19 cellular contexts compared by ENCODE assay signal in genomic region chr1:159919236-159919865, GRCh38. TPM values are rescaled to one million over a fixed set of nuclear protein-coding genes. Genes with fewer than 3 reads are reported as not detected.
DNase-seq lines count a peak whose midpoint lies in the region; ATAC-seq and TF ChIP-seq lines count a peak whose summit lies in the region.
"Had no signal": no experiment of that assay in that cellular context is flagged by ENCODE, and none has a peak within 500 bp of the region (broad histone marks: within the 10 kb centered on the region; RNA-seq: fewer than 3 reads in every experiment).

No MANE protein-coding gene starts in this region.

- H3K27me3 Mint-ChIP-seq in memory B cell: no peaks in the 10 kb centered on the region

- peaks cover 62% of the 10 kb centered on the region for H3K36me3 ChIP-seq in RWPE2 (ENCODE audit: low read depth)
- H3K36me3 ChIP-seq in upper lobe of left lung: peaks cover 21 to 58% (median 48%) of the 10 kb centered on the region in 4 donors

- H3K9me3 Mint-ChIP-seq in memory B cell: no peaks in the 10 kb centered on the region
- H3K9me3 Mint-ChIP-seq: activated T-helper 2 cell treated with anti-CD3 and anti-CD28 coated beads, Interferon-gamma antibody, Interleukin-2, Interleukin-4, amounts not matched to agents 10 μg/mL and 5 μg/mL and 100 μg/mL, durations not matched to agents 14 hours and 24 hours and 36 hours had no signal

- WGBS in upper lobe of left lung, 2 donors: 94 to 95% methylated on average over 10 of the region's 10 CpGs

- TF ChIP-seq EP300 in upper lobe of left lung (IDR thresholded peaks at IDR 0.05): no peak

- DNase-seq in left cardiac atrium: peak; percentile 3
- no peak for DNase-seq in Right ventricle myocardium inferior (ENCODE audit: missing footprints)
- no peak for DNase-seq in RWPE2 (ENCODE audit: low spot score)
- no peak for DNase-seq in memory B cell (ENCODE audit: low spot score in 2 of 2)
- no peak for DNase-seq in upper lobe of left lung
- no peak for DNase-seq in posterior vena cava (ENCODE audit: low spot score)
- DNase-seq in HUDEP-2 (lab: John Stamatoyannopoulos, UW; ENCODE audit: unreplicated experiment in 76 of 76): no peak
- no peak for DNase-seq in iPS-NIHi7 (ENCODE audit: extremely low spot score)
- DNase-seq: DMS 273 treated with DMSO at 0.1 percent for 48 hours; glutamatergic neuron; islet precursor cell; KBM-7; midbrain; NK-92 treated with Interleukin-12 subunit alpha and Interleukin-12 subunit beta, amount 100 ng/mL, for 24 hours; SHP77 treated with DMSO at 0.1 percent for 48 hours; T1000 had no signal

- intact Hi-C loops in left cardiac atrium (cut with DNase I) (no loop called here), Right ventricle myocardium inferior (cut with DNase I) (no loop called here), posterior vena cava (cut with DNase I) (no loop called here)

- peaks cover 34% of the 10 kb centered on the region for H3K36me3 Mint-ChIP-seq in memory B cell

- peaks cover 52% of the 10 kb centered on the region for H3K4me1 Mint-ChIP-seq in memory B cell

- peaks cover 31% of the 10 kb centered on the region for H3K4me1 ChIP-seq in RWPE2 (ENCODE audit: insufficient read depth, poor library complexity, severe bottlenecking)
- peaks cover 70 to 95% (median 87%) of the 10 kb centered on the region in 4 donors for H3K4me1 ChIP-seq in upper lobe of left lung

- no peak for ATAC-seq in left cardiac atrium
- no peak for ATAC-seq in Right ventricle myocardium inferior
- ATAC-seq in RWPE2 (ENCODE audit: low read depth): no peak
- ATAC-seq in memory B cell (ENCODE audit: low read depth): no peak
- no peak for ATAC-seq in upper lobe of left lung (ENCODE audit: low FRiP score in 2 of 2)

- H3K27me3 ChIP-seq in RWPE2 (ENCODE audit: insufficient read depth, poor library complexity, severe bottlenecking) (no peaks in the 10 kb centered on the region), upper lobe of left lung (no peaks in the 10 kb centered on the region)

- no peak overlapping the region for H3K4me3 Mint-ChIP-seq in memory B cell

- H3K4me3 ChIP-seq in RWPE2 (ENCODE audit: severe bottlenecking): no peak overlapping the region
- no peak overlapping the region for H3K4me3 ChIP-seq in upper lobe of left lung

- TF ChIP-seq POLR2A in upper lobe of left lung (IDR thresholded peaks at IDR 0.05): no peak

- H3K27ac Mint-ChIP-seq in memory B cell: peak overlapping the region; percentile 100

- H3K9me3 ChIP-seq in RWPE2 (ENCODE audit: severe bottlenecking) (no peaks in the 10 kb centered on the region), upper lobe of left lung (no peaks in the 10 kb centered on the region)

- peak overlapping the region; percentile 94 for H3K27ac ChIP-seq in RWPE2 (ENCODE audit: poor library complexity, severe bottlenecking)
- H3K27ac ChIP-seq in upper lobe of left lung: peak overlapping the region in 3 of 4 donors; percentile 97 to 99 (median 97)

- TF ChIP-seq CTCF in RWPE2 (IDR thresholded peaks at IDR 0.05; ENCODE audit: poor library complexity, severe bottlenecking) (no peak), upper lobe of left lung (IDR thresholded peaks at IDR 0.05) (no peak)

RNA-seq across cellular contexts. Expression of gene TAGLN2, which starts 6.0 kb away (rescaled TPM):
- total RNA-seq in left cardiac atrium: 100 to 1,000 TPM; 201 to 276 TPM
- total RNA-seq in Right ventricle myocardium inferior: 143 TPM
- total RNA-seq in upper lobe of left lung: 1,000 to 10,000 TPM in 1 of 6 donors, 100 to 1,000 TPM in 5; 167 to 1,014 (median 605) TPM
- total RNA-seq in posterior vena cava: 100 to 1,000 TPM; 237 to 244 TPM

RNA-seq across cellular contexts. Expression of gene CFAP45, which starts 19.4 kb away (rescaled TPM):
- total RNA-seq in left cardiac atrium (1 to 10 TPM; 1.6 to 2.0 TPM), Right ventricle myocardium inferior (1.0 TPM), upper lobe of left lung (10 to 100 TPM in 2 of 6 donors, 1 to 10 TPM in 4; 1.2 to 34.6 (median 9.0) TPM), posterior vena cava (1 to 10 TPM; 1.2 to 2.2 TPM)

RNA-seq across cellular contexts. Expression of gene IGSF9, which starts 26.1 kb away (rescaled TPM):
- total RNA-seq in left cardiac atrium (1 to 10 TPM; 1.4 to 3.3 TPM), Right ventricle myocardium inferior (0.30 TPM), upper lobe of left lung (1 to 10 TPM in 4 of 6 donors, under 1 TPM in 2; 0.55 to 2.3 (median 1.5) TPM), posterior vena cava (under 1 TPM; 0.10 to 0.42 TPM)
- total RNA-seq: activated T-helper 2 cell treated with anti-CD3 and anti-CD28 coated beads, Interferon-gamma antibody, Interleukin-2, Interleukin-4, amounts not matched to agents 10 μg/mL and 5 μg/mL and 100 μg/mL, durations not matched to agents 14 hours and 24 hours and 36 hours had no signal

RNA-seq across cellular contexts. Expression of gene SLAMF9, which starts 34.7 kb away (rescaled TPM):
- under 1 TPM in 1 of 2 donors, not detected in 1; 0.35 TPM for total RNA-seq in left cardiac atrium
- not detected for total RNA-seq in Right ventricle myocardium inferior
- total RNA-seq in upper lobe of left lung: under 1 TPM in 1 of 6 donors, not detected in 5; 0.34 TPM
- total RNA-seq in posterior vena cava: under 1 TPM in 1 of 2 donors, not detected in 1; 0.38 TPM
- total RNA-seq: activated T-helper 2 cell treated with anti-CD3 and anti-CD28 coated beads, Interferon-gamma antibody, Interleukin-2, Interleukin-4, amounts not matched to agents 10 μg/mL and 5 μg/mL and 100 μg/mL, durations not matched to agents 14 hours and 24 hours and 36 hours; aorta; epithelial cell of proximal tubule had no signal

RNA-seq across cellular contexts. Expression of gene VSIG8, which starts 56.9 kb away (rescaled TPM):
- total RNA-seq in left cardiac atrium (not detected), Right ventricle myocardium inferior (not detected), upper lobe of left lung (under 1 TPM in 1 of 6 donors, not detected in 5; 0.34 TPM), posterior vena cava (under 1 TPM in 1 of 2 donors, not detected in 1; 0.19 TPM)
- total RNA-seq: activated T-helper 2 cell treated with anti-CD3 and anti-CD28 coated beads, Interferon-gamma antibody, Interleukin-2, Interleukin-4, amounts not matched to agents 10 μg/mL and 5 μg/mL and 100 μg/mL, durations not matched to agents 14 hours and 24 hours and 36 hours; epithelial cell of proximal tubule had no signal
